Comparison of ENCODE assay signal across 19 cellular contexts in genomic region chr16:77840093-77840492, GRCh38. TPM values are rescaled to one million over a fixed set of nuclear protein-coding genes. Genes with fewer than 3 reads are reported as not detected.
"Had no signal": no experiment of that assay in that cellular context is flagged by ENCODE, and none has a peak within 500 bp of the region (broad histone marks: within the 10 kb centered on the region; RNA-seq: fewer than 3 reads in every experiment).

No MANE protein-coding gene starts in this region.

- H3K27me3 Mint-ChIP-seq: activated CD4-positive, alpha-beta T cell treated with anti-CD3 and anti-CD28 coated beads, Interleukin-2, amount 10 ng/mL, durations not matched to agents 24 days and 14 days had no signal

- ATAC-seq: activated T-cell treated with anti-CD3 and anti-CD28 coated beads, Interleukin-2, amount 50 U/mL, for 4 hours; gastrocnemius medialis; heart left ventricle; stimulated activated effector memory CD8-positive, alpha-beta T cell treated with anti-CD3 and anti-CD28 coated beads, Interleukin-12 subunit alpha, Interleukin-12 subunit beta, amount 100 ng/mL, for 72 hours; T-helper 17 cell had no signal

- DNase-seq: activated CD4-positive, alpha-beta T cell treated with anti-CD3 and anti-CD28 coated beads, Interleukin-2, amount 10 ng/mL, durations not matched to agents 24 days and 14 days; activated CD8-positive, alpha-beta memory T cell treated with anti-CD3 and anti-CD28 coated beads, Interleukin-2, amount 50 U/mL, for 4 hours; activated effector memory CD4-positive, alpha-beta T cell treated with Interleukin-2 at 50 U/mL for 16 hours; activated T-cell treated with anti-CD3 and anti-CD28 coated beads, Interleukin-2, amount 50 U/mL, for 4 hours; cortex of kidney; gastrocnemius medialis; heart left ventricle; kidney glomerular epithelial cell; lower lobe of right lung; sigmoid colon; stimulated activated CD4-positive, alpha-beta T cell treated with anti-CD3 and anti-CD28 coated beads, Interleukin-4, amount 100 ng/mL, for 24 hours; stomach; T-helper 17 cell; upper lobe of left lung had no signal

- H3K4me3 Mint-ChIP-seq: activated CD4-positive, alpha-beta T cell treated with anti-CD3 and anti-CD28 coated beads, Interleukin-2, amount 10 ng/mL, durations not matched to agents 24 days and 14 days; activated naive CD4-positive, alpha-beta T cell treated with anti-CD3 and anti-CD28 coated beads, Interleukin-2, amount 50 U/mL, for 24 hours; activated T-cell treated with anti-CD3 and anti-CD28 coated beads, Interleukin-2, amount 50 U/mL, for 4 hours; central memory CD8-positive, alpha-beta T cell; mesothelial cell of epicardium; nephron; stimulated activated effector memory CD8-positive, alpha-beta T cell treated with anti-CD3 and anti-CD28 coated beads, Interleukin-12 subunit alpha, Interleukin-12 subunit beta, amount 100 ng/mL, for 72 hours; T-helper 17 cell had no signal

- H3K36me3 Mint-ChIP-seq: activated naive CD4-positive, alpha-beta T cell treated with anti-CD3 and anti-CD28 coated beads, Interleukin-2, amount 50 U/mL, for 24 hours; mesothelial cell of epicardium; stimulated activated effector memory CD8-positive, alpha-beta T cell treated with anti-CD3 and anti-CD28 coated beads, Interleukin-12 subunit alpha, Interleukin-12 subunit beta, amount 100 ng/mL, for 72 hours had no signal

- H3K4me1 Mint-ChIP-seq: activated CD4-positive, alpha-beta T cell treated with anti-CD3 and anti-CD28 coated beads, Interleukin-2, amount 10 ng/mL, durations not matched to agents 24 days and 14 days; activated naive CD4-positive, alpha-beta T cell treated with anti-CD3 and anti-CD28 coated beads, Interleukin-2, amount 50 U/mL, for 24 hours; central memory CD8-positive, alpha-beta T cell; stimulated activated effector memory CD8-positive, alpha-beta T cell treated with anti-CD3 and anti-CD28 coated beads, Interleukin-12 subunit alpha, Interleukin-12 subunit beta, amount 100 ng/mL, for 72 hours had no signal

- H3K9me3 Mint-ChIP-seq: activated CD4-positive, alpha-beta T cell treated with anti-CD3 and anti-CD28 coated beads, Interleukin-2, amount 10 ng/mL, durations not matched to agents 24 days and 14 days; activated naive CD4-positive, alpha-beta T cell treated with anti-CD3 and anti-CD28 coated beads, Interleukin-2, amount 50 U/mL, for 24 hours; activated T-cell treated with anti-CD3 and anti-CD28 coated beads, Interleukin-2, amount 50 U/mL, for 4 hours; central memory CD8-positive, alpha-beta T cell; mesothelial cell of epicardium; nephron; stimulated activated effector memory CD8-positive, alpha-beta T cell treated with anti-CD3 and anti-CD28 coated beads, Interleukin-12 subunit alpha, Interleukin-12 subunit beta, amount 100 ng/mL, for 72 hours had no signal

- H3K27ac Mint-ChIP-seq: activated CD4-positive, alpha-beta T cell treated with anti-CD3 and anti-CD28 coated beads, Interleukin-2, amount 10 ng/mL, durations not matched to agents 24 days and 14 days; activated naive CD4-positive, alpha-beta T cell treated with anti-CD3 and anti-CD28 coated beads, Interleukin-2, amount 50 U/mL, for 24 hours; mesothelial cell of epicardium; nephron; stimulated activated effector memory CD8-positive, alpha-beta T cell treated with anti-CD3 and anti-CD28 coated beads, Interleukin-12 subunit alpha, Interleukin-12 subunit beta, amount 100 ng/mL, for 72 hours; T-helper 17 cell had no signal

RNA-seq across cellular contexts. Expression of gene VAT1L, which starts 51.7 kb away (rescaled TPM):
- total RNA-seq: activated CD4-positive, alpha-beta T cell treated with anti-CD3 and anti-CD28 coated beads, Interleukin-2, amount 10 ng/mL, durations not matched to agents 24 days and 14 days; T-helper 17 cell had no signal
